ENCODE assay signal across 17 cellular contexts in genomic region chr2:70250434-70250833, GRCh38. TPM values are rescaled to one million over a fixed set of nuclear protein-coding genes. Genes with fewer than 3 reads are reported as not detected.
DNase-seq lines count a peak whose midpoint lies in the region; ATAC-seq and TF ChIP-seq lines count a peak whose summit lies in the region.
"Had no signal": no experiment of that assay in that cellular context is flagged by ENCODE, and none has a peak within 500 bp of the region (broad histone marks: within the 10 kb centered on the region; RNA-seq: fewer than 3 reads in every experiment).

No MANE protein-coding gene starts in this region.

- ATAC-seq in CD4-positive, alpha-beta T cell (ENCODE audit: poor library complexity): no peak
- no peak for ATAC-seq in T-helper 17 cell
- no peak for ATAC-seq in T-cell (replicated peaks in 1 of 4)
- no peak for ATAC-seq in GM21367 (IDR thresholded peaks at IDR 0.05; ENCODE audit: unreplicated experiment)
- ATAC-seq: CD8-positive, alpha-beta T cell; GM23338 had no signal

- no peaks in the 10 kb centered on the region for H3K27me3 ChIP-seq in CD4-positive, alpha-beta T cell (ENCODE audit: control insufficient read depth, insufficient read depth, low read length)
- H3K27me3 ChIP-seq: BLaER1 had no signal

- POLR2A ChIA-PET in CD4-positive, alpha-beta T cell (lab: Charles Lee): interaction anchor here (2.8 kb wide), 1 partner anchor 59 kb away, joined by 16 read pairs; the partner anchor contains the start of gene C2orf42
- POLR2A ChIA-PET in T-cell (lab: Charles Lee): interaction anchor here in 1 of 2 donors (0.7 kb wide), 1 partner anchor 700 kb away, joined by 3 read pairs; no protein-coding TSS in a partner anchor

- CTCF ChIA-PET in CD4-positive, alpha-beta T cell (lab: Charles Lee): no interaction called here
- CTCF ChIA-PET in T-cell (lab: Charles Lee): interaction anchor here in 1 of 2 donors (0.7 to 1.2 kb wide), 2 partner anchors 43 to 1106 kb away, joined by 4 read pairs; partner anchors contain the start of gene SNRPG
- CTCF ChIA-PET in activated naive CD4-positive, alpha-beta T cell treated with anti-CD3 and anti-CD28 coated beads, Interleukin-2, amount 10 ng/mL, durations not matched to agents 7 days and 5 days (lab: Charles Lee): no interaction called here

- intact Hi-C loops in CD4-positive, alpha-beta T cell (cut with DNase I, micrococcal nuclease): no loop called here

- no peak for TF ChIP-seq CTCF in CD4-positive, alpha-beta T cell (IDR thresholded peaks at IDR 0.05)
- no peak for TF ChIP-seq CTCF in type B pancreatic cell (conservative IDR thresholded peaks at IDR 0.05)

- no peak overlapping the region for H3K4me3 Mint-ChIP-seq in CD4-positive, alpha-beta T cell
- H3K4me3 Mint-ChIP-seq in T-helper 17 cell: peak overlapping the region; percentile 36
- H3K4me3 Mint-ChIP-seq in type B pancreatic cell: no peak overlapping the region
- H3K4me3 Mint-ChIP-seq in T-cell: no peak overlapping the region
- H3K4me3 Mint-ChIP-seq in activated naive CD4-positive, alpha-beta T cell treated with anti-CD3 and anti-CD28 coated beads, Interleukin-2, amount 10 ng/mL, durations not matched to agents 7 days and 5 days: no peak overlapping the region
- H3K4me3 Mint-ChIP-seq: CD14-positive monocyte; CD8-positive, alpha-beta T cell; GM23338 had no signal

- H3K27me3 Mint-ChIP-seq in CD4-positive, alpha-beta T cell: peaks cover 7% of the 10 kb centered on the region
- H3K27me3 Mint-ChIP-seq in T-helper 17 cell (peaks cover 4% of the 10 kb centered on the region), type B pancreatic cell (peaks cover 6% of the 10 kb centered on the region), T-cell (peaks cover 4% of the 10 kb centered on the region in 2 donors)
- H3K27me3 Mint-ChIP-seq in activated naive CD4-positive, alpha-beta T cell treated with anti-CD3 and anti-CD28 coated beads, Interleukin-2, amount 10 ng/mL, durations not matched to agents 7 days and 5 days: peaks cover 9% of the 10 kb centered on the region

- DNase-seq in CD4-positive, alpha-beta T cell: no peak
- DNase-seq in T-helper 17 cell (no peak), mucosa of gallbladder (ENCODE audit: low spot score) (peak; percentile 4), type B pancreatic cell (ENCODE audit: extremely low spot score, unreplicated experiment) (peak; percentile 18), T-cell (no peak)
- DNase-seq in activated naive CD4-positive, alpha-beta T cell treated with anti-CD3 and anti-CD28 coated beads, Interleukin-2, amount 10 ng/mL, durations not matched to agents 7 days and 5 days: no peak
- DNase-seq: 8988T; Calu3; CD8-positive, alpha-beta T cell; DMS79 treated with DMSO at 0.1 percent for 48 hours; HCEC 1CT; IMR-90 had no signal

- H3K36me3 Mint-ChIP-seq in CD4-positive, alpha-beta T cell (ENCODE audit: low read depth): peaks cover 29% of the 10 kb centered on the region
- H3K36me3 Mint-ChIP-seq in T-helper 17 cell (ENCODE audit: low read depth) (peaks cover 7% of the 10 kb centered on the region), type B pancreatic cell (peaks cover 9% of the 10 kb centered on the region), T-cell (no peaks in the 10 kb centered on the region)
- H3K36me3 Mint-ChIP-seq in activated naive CD4-positive, alpha-beta T cell treated with anti-CD3 and anti-CD28 coated beads, Interleukin-2, amount 10 ng/mL, durations not matched to agents 7 days and 5 days: peaks cover 13% of the 10 kb centered on the region

- H3K9me3 ChIP-seq in CD4-positive, alpha-beta T cell (ENCODE audit: control insufficient read depth, low read length): no peaks in the 10 kb centered on the region
- H3K9me3 ChIP-seq in T-helper 17 cell (ENCODE audit: control insufficient read depth, low read length, poor library complexity, severe bottlenecking): no peaks in the 10 kb centered on the region
- H3K9me3 ChIP-seq: BLaER1 had no signal

- no peaks in the 10 kb centered on the region for H3K9me3 Mint-ChIP-seq in CD4-positive, alpha-beta T cell
- no peaks in the 10 kb centered on the region for H3K9me3 Mint-ChIP-seq in type B pancreatic cell
- H3K9me3 Mint-ChIP-seq in T-cell: no peaks in the 10 kb centered on the region
- H3K9me3 Mint-ChIP-seq in activated naive CD4-positive, alpha-beta T cell treated with anti-CD3 and anti-CD28 coated beads, Interleukin-2, amount 10 ng/mL, durations not matched to agents 7 days and 5 days: no peaks in the 10 kb centered on the region
- H3K9me3 Mint-ChIP-seq: CD14-positive monocyte; CD8-positive, alpha-beta T cell had no signal

- no peak overlapping the region for H3K27ac ChIP-seq in CD4-positive, alpha-beta T cell (ENCODE audit: low read depth, low read length)
- H3K27ac ChIP-seq: BLaER1, HL-60 had no signal

- peaks cover 25% of the 10 kb centered on the region for H3K4me1 Mint-ChIP-seq in CD4-positive, alpha-beta T cell (ENCODE audit: low read depth)
- H3K4me1 Mint-ChIP-seq in T-helper 17 cell (peaks cover 22% of the 10 kb centered on the region), type B pancreatic cell (ENCODE audit: unreplicated experiment) (peaks cover 15% of the 10 kb centered on the region), T-cell (peaks cover 22 to 27% (median 22%) of the 10 kb centered on the region in 3 donors)
- H3K4me1 Mint-ChIP-seq in activated naive CD4-positive, alpha-beta T cell treated with anti-CD3 and anti-CD28 coated beads, Interleukin-2, amount 10 ng/mL, durations not matched to agents 7 days and 5 days: peaks cover 13% of the 10 kb centered on the region

- peak overlapping the region; percentile 40 for H3K27ac Mint-ChIP-seq in CD4-positive, alpha-beta T cell
- H3K27ac Mint-ChIP-seq in T-helper 17 cell (no peak overlapping the region), type B pancreatic cell (no peak overlapping the region), T-cell (no peak overlapping the region)
- no peak overlapping the region for H3K27ac Mint-ChIP-seq in activated naive CD4-positive, alpha-beta T cell treated with anti-CD3 and anti-CD28 coated beads, Interleukin-2, amount 10 ng/mL, durations not matched to agents 7 days and 5 days
- H3K27ac Mint-ChIP-seq: CD14-positive monocyte; CD8-positive, alpha-beta T cell; GM23338 had no signal

RNA-seq across cellular contexts. Expression of gene TIA1, which starts 2.0 kb away (rescaled TPM):
- 10 to 100 TPM; 34.4 to 45.3 TPM for total RNA-seq in CD4-positive, alpha-beta T cell
- 10 to 100 TPM; 68.1 to 78.2 TPM for total RNA-seq in T-helper 17 cell
- total RNA-seq in mucosa of gallbladder: 124 TPM
- 176 and 300 TPM in 2 replicates for total RNA-seq in type B pancreatic cell (ENCODE audit: low replicate concordance)
- total RNA-seq in T-cell: 100 to 1,000 TPM in 4 of 5 donors, 10 to 100 TPM in 1; 94.4 to 154 (median 148) TPM

RNA-seq across cellular contexts. Expression of gene PCYOX1, which starts 7.5 kb away (rescaled TPM):
- 1 to 10 TPM; 8.3 to 9.8 TPM for total RNA-seq in CD4-positive, alpha-beta T cell
- total RNA-seq in T-helper 17 cell: 1 to 10 TPM; 8.0 to 9.3 TPM
- 111 TPM for total RNA-seq in mucosa of gallbladder
- 76.8 and 80.8 TPM in 2 replicates for total RNA-seq in type B pancreatic cell (ENCODE audit: low replicate concordance)
- 10 to 100 TPM in 4 of 5 donors, 1 to 10 TPM in 1; 9.2 to 31.4 (median 25.7) TPM for total RNA-seq in T-cell

RNA-seq across cellular contexts. Expression of gene SNRPG, which starts 43.1 kb away (rescaled TPM):
- 10 to 100 TPM; 74.4 to 76.1 TPM for total RNA-seq in CD4-positive, alpha-beta T cell
- 10 to 100 TPM; 78.4 to 90.1 TPM for total RNA-seq in T-helper 17 cell
- total RNA-seq in mucosa of gallbladder: 86.9 TPM
- 153 and 187 TPM in 2 replicates for total RNA-seq in type B pancreatic cell (ENCODE audit: low replicate concordance)
- 10 to 100 TPM; 65.4 to 97.6 (median 88.0) TPM for total RNA-seq in T-cell

RNA-seq across cellular contexts. Expression of gene FAM136A, which starts 51.4 kb away (rescaled TPM):
- total RNA-seq in CD4-positive, alpha-beta T cell: 10 to 100 TPM; 30.6 to 31.4 TPM
- 10 to 100 TPM; 15.5 to 30.6 TPM for total RNA-seq in T-helper 17 cell
- total RNA-seq in mucosa of gallbladder: 22.0 TPM
- total RNA-seq in type B pancreatic cell (ENCODE audit: low replicate concordance): 49.6 and 50.7 TPM in 2 replicates
- total RNA-seq in T-cell: 10 to 100 TPM; 24.4 to 34.7 (median 29.7) TPM

RNA-seq across cellular contexts. Expression of gene C2orf42, which starts 59.6 kb away (rescaled TPM):
- total RNA-seq in CD4-positive, alpha-beta T cell: 10 to 100 TPM; 16.9 to 18.4 TPM
- total RNA-seq in T-helper 17 cell (10 to 100 TPM; 13.7 to 18.1 TPM), mucosa of gallbladder (22.6 TPM), type B pancreatic cell (ENCODE audit: low replicate concordance) (15.5 and 18.8 TPM in 2 replicates), T-cell (10 to 100 TPM; 23.3 to 45.9 (median 39.1) TPM)

Comparison
In these comparisons a context has a peak if more than half of its experiments do, and no peak if none do; other contexts are left out.
1. DNase-seq: peak in mucosa of gallbladder (single experiment) and type B pancreatic cell (single experiment); none in CD4-positive, alpha-beta T cell (0 of 10), T-helper 17 cell (0 of 3), T-cell (0 of 34) and activated naive CD4-positive, alpha-beta T cell treated with anti-CD3 and anti-CD28 coated beads, Interleukin-2, amount 10 ng/mL, durations not matched to agents 7 days and 5 days (single experiment).